ENCODE assay signal across 20 cellular contexts in genomic region chr12:89779090-89779489, GRCh38.
DNase-seq lines count a peak whose midpoint lies in the region; ATAC-seq, FAIRE-seq and TF ChIP-seq lines count a peak whose summit lies in the region.
"Had no signal": no experiment of that assay in that cellular context is flagged by ENCODE, and none has a peak within 500 bp of the region (broad histone marks: within the 10 kb centered on the region; RNA-seq: fewer than 3 reads in every experiment).

No MANE protein-coding gene starts in this region.

- H3K9me3 ChIP-seq in Panc1 (ENCODE audit: control insufficient read depth, insufficient read depth, low read depth, low read length), result no peaks in the 10 kb centered on the region
- H3K9me3 ChIP-seq in small intestine (ENCODE audit: control insufficient read depth, low read depth), result no peaks in the 10 kb centered on the region

- 87 to 98% (median 90%) methylated on average over 1 of the region's 1 CpG for WGBS in small intestine, 3 donors

- no peaks in the 10 kb centered on the region for H3K36me3 ChIP-seq in Panc1 (ENCODE audit: control insufficient read depth, insufficient read depth, low read length)
- no peaks in the 10 kb centered on the region for H3K36me3 ChIP-seq in small intestine (ENCODE audit: control insufficient read depth in 2 of 2, insufficient read depth in 2 of 2, low read length in 2 of 2)

- no peak for ATAC-seq in Panc1
- ATAC-seq: GM23338 had no signal

- H3K4me1 ChIP-seq in Panc1 (ENCODE audit: control insufficient read depth, insufficient read depth, low read length), result peaks cover 7% of the 10 kb centered on the region; the same call in 1 of the 2 replicates
- peaks cover 1 to 4% of the 10 kb centered on the region in 2 donors for H3K4me1 ChIP-seq in small intestine (ENCODE audit: control insufficient read depth in 2 of 2, insufficient read depth in 1 of 2, low read depth in 1 of 2, low read length in 1 of 2)

- peak overlapping the region; percentile 23; the same call in 1 of the 2 replicates for H3K27ac ChIP-seq in Panc1 (ENCODE audit: low read length)
- H3K27ac ChIP-seq in epithelial cell of prostate, result peak overlapping the region; percentile 52
- H3K27ac ChIP-seq in small intestine (ENCODE audit: low read depth in 1 of 2, low read length in 1 of 2), result no peak overlapping the region

- no peak for FAIRE-seq in small intestine (lab: Jason Lieb, UNC)
- FAIRE-seq: GM12891 had no signal

- POLR2A ChIA-PET in Panc1 (lab: Charles Lee), result no interaction called here

- in situ Hi-C loops in Panc1 (cut with HindIII; ENCODE audit: low pct_unique_long_range_greater_than_20kb, low sequenced_read_pairs), result no loop called here

- H3K4me3 ChIP-seq in Panc1 (ENCODE audit: low read depth in 2 of 2, low read length in 2 of 2) (no peak overlapping the region), small intestine (ENCODE audit: low read depth in 1 of 2, low read length in 2 of 2) (no peak overlapping the region)
- H3K4me3 ChIP-seq: GM23338 had no signal

- DNase-seq in HT-29 (ENCODE audit: low spot score), result peak; percentile 47
- no peak for DNase-seq in Panc1 (ENCODE audit: low read depth, low spot score)
- DNase-seq in epithelial cell of prostate (ENCODE audit: low read depth, low spot score), result peak; percentile 44
- peak; percentile 67 for DNase-seq in small intestine
- DNase-seq in NCI-H748 treated with DMSO at 0.1 percent for 48 hours (lab: John Stamatoyannopoulos, UW), result no peak
- DNase-seq in SKM-1 treated with dmso at 0.1 percent for 144 hours (lab: John Stamatoyannopoulos, UW; ENCODE audit: unreplicated experiment), result no peak
- DNase-seq in mesenteric fat pad (ENCODE audit: low spot score), result no peak
- DNase-seq: C1 segment of cervical spinal cord; CD8-positive, alpha-beta memory T cell; DMS53; EL; HCEC 1CT; Karpas-422; NCI-H1105; NCI-H1694 treated with DMSO at 0.1 percent for 48 hours; NCI-H2107; NCI-H510A; Right ventricle myocardium superior had no signal

- H3K27me3 ChIP-seq in Panc1 (ENCODE audit: control insufficient read depth, insufficient read depth, low read length) (no peaks in the 10 kb centered on the region), small intestine (ENCODE audit: control insufficient read depth in 2 of 2, insufficient read depth in 2 of 2, low read length in 2 of 2) (no peaks in the 10 kb centered on the region)

- CTCF ChIA-PET in Panc1 (lab: Charles Lee), result no interaction called here

- intact Hi-C loops in Panc1 (cut with micrococcal nuclease; ENCODE audit: unreplicated experiment), result no loop called here

- no peak for TF ChIP-seq CTCF in Panc1 (IDR thresholded peaks at IDR 0.05)

- no TSS peak for BruUV-seq in Panc1 (replicated peaks; lab: Mats Ljungman, UMichigan)

Comparison
In these comparisons a context has a peak if more than half of its experiments do, and no peak if none do; other contexts are left out.
1. DNase-seq: peak in HT-29 (single experiment), epithelial cell of prostate (single experiment) and small intestine (single experiment); none in Panc1 (single experiment), NCI-H748 treated with DMSO at 0.1 percent for 48 hours (single experiment), SKM-1 treated with dmso at 0.1 percent for 144 hours (single experiment) and mesenteric fat pad (single experiment).
2. H3K27ac ChIP-seq: peak in Panc1 (single experiment) and epithelial cell of prostate (single experiment); none in small intestine (0 of 2).